In the genomic region with DNA sequence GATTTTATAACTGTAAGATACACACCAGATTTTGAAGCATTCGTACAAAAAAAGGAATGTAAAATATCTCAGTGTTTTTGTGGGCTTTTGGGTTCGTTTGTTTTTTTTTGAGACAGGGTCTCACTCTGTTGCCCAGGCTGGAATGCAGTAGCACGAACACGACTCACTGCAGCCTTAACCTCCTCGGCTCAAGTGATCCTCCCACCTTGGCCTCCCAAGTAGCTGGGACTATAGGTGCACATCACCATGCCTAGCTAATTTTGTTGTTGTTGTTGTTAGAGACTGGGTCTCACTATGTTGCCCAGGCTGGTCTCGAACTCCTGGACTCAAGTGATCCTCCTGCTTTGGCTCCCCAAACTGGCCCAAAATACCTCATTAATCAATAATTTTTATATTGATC, we compare ENCODE assay signal across 1 cellular context.
A peak's percentile ranks its signal among the peaks of the same experiment; 100 is the strongest.
TF ChIP-seq lines count a peak whose summit lies in the region.

No MANE protein-coding gene starts in this region.

TF ChIP-seq in HepG2, 621 proteins besides CTCF, POLR2A, EP300 and RAD21:
- no peak for TF ChIP-seq JUN (CRISPR knock-in tag; IDR thresholded peaks at IDR 0.05)
- 0 out of 2 replicates have a peak, but pooled peaks have one; percentile 53 for TF ChIP-seq ZNF121 (CRISPR knock-in tag; IDR thresholded peaks at IDR 0.05)
- TF ChIP-seq KAT7 (CRISPR knock-in tag; IDR thresholded peaks at IDR 0.05; ENCODE audit: borderline replicate concordance), result no peak
